In the genomic region with DNA sequence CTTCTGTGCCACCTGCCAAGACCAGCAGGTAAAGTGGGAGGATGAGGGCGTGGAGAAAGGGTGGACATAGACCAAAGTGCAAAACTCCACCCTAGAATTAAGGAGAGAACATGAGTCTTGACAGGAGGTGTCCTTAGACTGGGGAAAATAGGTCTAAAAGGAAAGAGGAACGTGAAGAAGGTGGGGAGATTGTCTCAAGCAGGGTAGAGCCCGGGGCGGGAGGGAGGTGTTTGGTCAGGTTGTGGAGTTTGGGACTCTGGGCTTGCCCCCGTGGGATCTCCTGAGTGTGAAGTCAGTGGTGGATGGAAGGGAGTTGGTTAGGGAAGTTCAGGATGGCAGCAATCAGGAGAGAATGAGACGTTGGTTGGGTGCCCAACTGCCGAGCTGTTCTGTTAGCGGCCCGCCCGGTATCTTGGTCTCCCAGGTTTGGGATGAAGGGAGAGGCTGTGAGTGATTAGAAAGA, we compare ENCODE assay signal across 6 cellular contexts. TPM values are rescaled to one million over a fixed set of nuclear protein-coding genes. Genes with fewer than 3 reads are reported as not detected.
DNase-seq lines count a peak whose midpoint lies in the region; ATAC-seq and TF ChIP-seq lines count a peak whose summit lies in the region.

No MANE protein-coding gene starts in this region.

- H3K27me3 ChIP-seq in HCT116 (ENCODE audit: insufficient read depth, low read length) (no peaks in the 10 kb centered on the region), brain microvascular endothelial cell (replicated peaks) (no peaks in the 10 kb centered on the region)

- peak overlapping the region; percentile 75 for H2AFZ ChIP-seq in HCT116 (ENCODE audit: low read depth, low read length, poor library complexity, severe bottlenecking)

- peaks cover 42% of the 10 kb centered on the region for H3K4me1 Mint-ChIP-seq in neural crest cell

- DNase-seq in HCT116 (ENCODE audit: low read depth, low spot score) (no peak), brain microvascular endothelial cell (no peak), neural crest cell (ENCODE audit: low read depth, low spot score) (no peak), NCI-H2171 treated with DMSO at 0.1 percent for 48 hours (lab: John Stamatoyannopoulos, UW) (no peak), mucosa of gallbladder (ENCODE audit: low spot score) (no peak)

- peak overlapping the region; percentile 71 to 74 for H3K4me3 ChIP-seq in HCT116 (replicated peaks in 1 of 2; ENCODE audit: low read depth in 1 of 2, low read length in 2 of 2)
- peak overlapping the region; percentile 81 for H3K4me3 ChIP-seq in brain microvascular endothelial cell (ENCODE audit: low read depth, low read length)

- no peak for TF ChIP-seq CTCF in HCT116 (IDR thresholded peaks at IDR 0.05 in 2 of 3, conservative IDR thresholded peaks at IDR 0.05 in 1 of 3; ENCODE audit: borderline replicate concordance in 1 of 3, insufficient read depth in 1 of 3, low read depth in 2 of 3, low read length in 2 of 3)
- TF ChIP-seq CTCF in brain microvascular endothelial cell (IDR thresholded peaks at IDR 0.05; ENCODE audit: low read depth, low read length, missing control alignments) = no peak
- TF ChIP-seq CTCF in neural crest cell (conservative IDR thresholded peaks at IDR 0.05) = no peak

- no peak for TF ChIP-seq RAD21 in HCT116 (IDR thresholded peaks at IDR 0.05; ENCODE audit: low read depth)

- POLR2A ChIA-PET in HCT116 (lab: Charles Lee) = interaction anchor here (0.7 to 2.3 kb wide), 3 partner anchors 43 to 102 kb away, joined by 3 to 7 read pairs (median 7); a partner anchor contains a TSS

- in situ Hi-C loops in brain microvascular endothelial cell (cut with HindIII; ENCODE audit: low pct_ligation_motif_present, low sequenced_read_pairs) = no loop called here

- no peaks in the 10 kb centered on the region for H3K9me2 ChIP-seq in HCT116 (ENCODE audit: insufficient read depth)

- peak overlapping the region; percentile 67 for H3K27ac ChIP-seq in HCT116 (ENCODE audit: low read depth, low read length)
- peak overlapping the region; percentile 28 for H3K27ac ChIP-seq in brain microvascular endothelial cell

- peaks cover 14% of the 10 kb centered on the region for H3K79me2 ChIP-seq in HCT116 (ENCODE audit: insufficient read depth, low read length)

- peaks cover 41% of the 10 kb centered on the region for H3K27me3 Mint-ChIP-seq in neural crest cell (ENCODE audit: low read depth)

- no peaks in the 10 kb centered on the region for H3K9me3 ChIP-seq in HCT116 (ENCODE audit: control insufficient read depth in 1 of 2, insufficient read depth in 1 of 2, low read depth in 1 of 2, low read length in 2 of 2)

- ATAC-seq in HCT116 (peak; percentile 5), GM18498 (IDR thresholded peaks at IDR 0.05; ENCODE audit: unreplicated experiment) (no peak)

- intact Hi-C loops in HCT116 (cut with micrococcal nuclease) = loop anchor here (5.0 kb wide), 1 partner anchor 111 kb away; a partner anchor contains a TSS

- BruUV-seq in HCT116 (replicated peaks; lab: Mats Ljungman, UMichigan) = no TSS peak

- no peaks in the 10 kb centered on the region for H4K20me1 ChIP-seq in HCT116 (ENCODE audit: insufficient read depth)

- H3K4me3 Mint-ChIP-seq in neural crest cell = peak overlapping the region; percentile 91

- H3K27ac Mint-ChIP-seq in neural crest cell (ENCODE audit: unreplicated experiment) = peak overlapping the region; percentile 97

- H3K4me1 ChIP-seq in HCT116 (ENCODE audit: control insufficient read depth in 1 of 2, insufficient read depth in 2 of 2, low read length in 2 of 2) = peaks cover 27 to 56% of the 10 kb centered on the region in 2 experiments

- CTCF ChIA-PET in HCT116 (lab: Charles Lee) = interaction anchor here (1.0 to 2.1 kb wide), 3 partner anchors 9 to 193 kb away, joined by 3 to 10 read pairs (median 3); no protein-coding TSS in a partner anchor

- RAD21 ChIA-PET in HCT116 (lab: Charles Lee; ENCODE audit: low non-redundant PET in 1 of 2, low total read pairs in 2 of 2, uncharacterized antibody in 2 of 2, unreplicated experiment in 2 of 2) = no interaction called here

- H3K4me2 ChIP-seq in HCT116 (ENCODE audit: low read length) = peak overlapping the region; percentile 91

- H3K9ac ChIP-seq in HCT116 (ENCODE audit: low read length) = peak overlapping the region; percentile 73

- no peaks in the 10 kb centered on the region for H3K36me3 ChIP-seq in HCT116 (ENCODE audit: control insufficient read depth in 1 of 2, insufficient read depth in 2 of 2, low read length in 2 of 2)
- no peaks in the 10 kb centered on the region for H3K36me3 ChIP-seq in brain microvascular endothelial cell (replicated peaks)

- no peak for TF ChIP-seq POLR2A in HCT116 (IDR thresholded peaks at IDR 0.05; ENCODE audit: borderline replicate concordance, extremely low read depth, insufficient read depth, insufficient read length)

- H3K9me3 Mint-ChIP-seq in neural crest cell = no peaks in the 10 kb centered on the region

- no peaks in the 10 kb centered on the region for H3K36me3 Mint-ChIP-seq in neural crest cell (ENCODE audit: low read depth)

TF ChIP-seq in HCT116, 20 proteins besides CTCF, POLR2A, EP300 and RAD21:
- no peak for TF ChIP-seq SP1 (IDR thresholded peaks at IDR 0.05; ENCODE audit: low read depth)
- TF ChIP-seq ELF1 (IDR thresholded peaks at IDR 0.05; ENCODE audit: borderline replicate concordance, low read depth) = no peak
- no peak for TF ChIP-seq CEBPB (IDR thresholded peaks at IDR 0.05; ENCODE audit: low read depth)
- no peak for TF ChIP-seq SIN3A (IDR thresholded peaks at IDR 0.05; ENCODE audit: low read depth)

RNA-seq across cellular contexts. Expression of a gene that starts 0.4 kb away (rescaled TPM):
- total RNA-seq in HCT116 (2021; ENCODE audit: unreplicated experiment) (58.3 TPM), neural crest cell (17.1 and 18.8 TPM in 2 replicates), mucosa of gallbladder (50.5 TPM)
- polyA plus RNA-seq in HCT116 (2012) = 60.3 and 67.3 TPM in 2 replicates

RNA-seq across cellular contexts. Expression of a gene that starts 3.7 kb away (rescaled TPM):
- total RNA-seq in HCT116 (2021; ENCODE audit: unreplicated experiment) = 24.8 TPM
- polyA plus RNA-seq in HCT116 (2012) = 20.4 and 25.7 TPM in 2 replicates
- total RNA-seq in neural crest cell = 54.0 and 56.8 TPM in 2 replicates
- 25.1 TPM for total RNA-seq in mucosa of gallbladder

RNA-seq across cellular contexts. Expression of a gene that starts 34.5 kb away (rescaled TPM):
- 5.8 TPM for total RNA-seq in HCT116 (2021; ENCODE audit: unreplicated experiment)
- polyA plus RNA-seq in HCT116 (2012) = 7.1 and 9.0 TPM in 2 replicates
- 36.9 and 39.9 TPM in 2 replicates for total RNA-seq in neural crest cell
- total RNA-seq in mucosa of gallbladder = 2.9 TPM

RNA-seq across cellular contexts. Expression of a gene that starts 35.3 kb away (rescaled TPM):
- total RNA-seq in HCT116 (2021; ENCODE audit: unreplicated experiment) (90.9 TPM), neural crest cell (125 TPM in 2 replicates), mucosa of gallbladder (28.0 TPM)
- polyA plus RNA-seq in HCT116 (2012) = 65.1 and 81.6 TPM in 2 replicates

RNA-seq across cellular contexts. Expression of a gene that starts 42.5 kb away (rescaled TPM):
- total RNA-seq in HCT116 (2021; ENCODE audit: unreplicated experiment) (44.5 TPM), neural crest cell (86.5 and 97.3 TPM in 2 replicates), mucosa of gallbladder (182 TPM)
- 29.1 and 32.6 TPM in 2 replicates for polyA plus RNA-seq in HCT116 (2012)
